1 cellular context compared by ENCODE assay signal in the genomic region with DNA sequence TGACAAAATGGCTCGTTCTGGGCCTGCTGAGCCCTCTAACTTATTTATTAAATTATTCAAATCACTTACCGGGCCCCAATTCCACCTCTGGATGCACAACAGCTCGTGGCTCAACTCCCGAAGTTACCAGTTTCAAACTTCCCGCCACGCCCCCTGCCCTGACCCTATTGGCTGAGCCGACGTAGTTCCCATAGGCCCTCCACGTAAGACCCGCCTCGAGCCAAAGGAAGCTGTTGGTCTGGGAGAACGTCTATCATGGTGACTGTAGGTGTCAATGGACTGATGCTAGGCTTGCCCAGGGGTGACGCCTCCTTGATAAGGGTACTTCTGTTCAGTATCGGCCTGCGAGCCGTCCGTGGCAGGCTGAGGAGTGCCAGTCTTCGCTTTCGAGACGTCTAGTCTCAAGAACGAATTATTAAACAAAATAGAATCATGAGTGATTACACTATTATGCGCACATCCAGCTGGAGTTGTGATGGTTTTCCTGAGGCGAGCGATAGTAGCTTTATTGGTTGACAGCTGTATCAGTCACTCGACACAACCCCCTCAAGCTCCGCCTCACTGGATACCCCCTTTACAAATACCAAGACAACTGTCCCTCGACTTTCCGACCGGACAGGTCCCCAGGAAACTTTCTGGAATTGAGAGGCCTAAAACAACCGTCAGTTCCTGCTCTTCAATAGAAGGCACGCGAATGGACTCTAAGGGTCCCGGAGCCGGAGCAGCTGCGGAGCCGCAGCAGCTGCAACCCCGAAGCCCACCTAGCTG.
A peak's percentile ranks its signal among the peaks of the same experiment; 100 is the strongest.
TF ChIP-seq lines count a peak whose summit lies in the region.

A gene (minus strand): TSS at position 134 of the 768 bp plus-strand sequence. CDS start 334 bp downstream, outside the sequence.

TF ChIP-seq in HepG2, 621 proteins besides CTCF, POLR2A, EP300 and RAD21 (continued from another document and continues in another):
- TF ChIP-seq, protein P1, sequence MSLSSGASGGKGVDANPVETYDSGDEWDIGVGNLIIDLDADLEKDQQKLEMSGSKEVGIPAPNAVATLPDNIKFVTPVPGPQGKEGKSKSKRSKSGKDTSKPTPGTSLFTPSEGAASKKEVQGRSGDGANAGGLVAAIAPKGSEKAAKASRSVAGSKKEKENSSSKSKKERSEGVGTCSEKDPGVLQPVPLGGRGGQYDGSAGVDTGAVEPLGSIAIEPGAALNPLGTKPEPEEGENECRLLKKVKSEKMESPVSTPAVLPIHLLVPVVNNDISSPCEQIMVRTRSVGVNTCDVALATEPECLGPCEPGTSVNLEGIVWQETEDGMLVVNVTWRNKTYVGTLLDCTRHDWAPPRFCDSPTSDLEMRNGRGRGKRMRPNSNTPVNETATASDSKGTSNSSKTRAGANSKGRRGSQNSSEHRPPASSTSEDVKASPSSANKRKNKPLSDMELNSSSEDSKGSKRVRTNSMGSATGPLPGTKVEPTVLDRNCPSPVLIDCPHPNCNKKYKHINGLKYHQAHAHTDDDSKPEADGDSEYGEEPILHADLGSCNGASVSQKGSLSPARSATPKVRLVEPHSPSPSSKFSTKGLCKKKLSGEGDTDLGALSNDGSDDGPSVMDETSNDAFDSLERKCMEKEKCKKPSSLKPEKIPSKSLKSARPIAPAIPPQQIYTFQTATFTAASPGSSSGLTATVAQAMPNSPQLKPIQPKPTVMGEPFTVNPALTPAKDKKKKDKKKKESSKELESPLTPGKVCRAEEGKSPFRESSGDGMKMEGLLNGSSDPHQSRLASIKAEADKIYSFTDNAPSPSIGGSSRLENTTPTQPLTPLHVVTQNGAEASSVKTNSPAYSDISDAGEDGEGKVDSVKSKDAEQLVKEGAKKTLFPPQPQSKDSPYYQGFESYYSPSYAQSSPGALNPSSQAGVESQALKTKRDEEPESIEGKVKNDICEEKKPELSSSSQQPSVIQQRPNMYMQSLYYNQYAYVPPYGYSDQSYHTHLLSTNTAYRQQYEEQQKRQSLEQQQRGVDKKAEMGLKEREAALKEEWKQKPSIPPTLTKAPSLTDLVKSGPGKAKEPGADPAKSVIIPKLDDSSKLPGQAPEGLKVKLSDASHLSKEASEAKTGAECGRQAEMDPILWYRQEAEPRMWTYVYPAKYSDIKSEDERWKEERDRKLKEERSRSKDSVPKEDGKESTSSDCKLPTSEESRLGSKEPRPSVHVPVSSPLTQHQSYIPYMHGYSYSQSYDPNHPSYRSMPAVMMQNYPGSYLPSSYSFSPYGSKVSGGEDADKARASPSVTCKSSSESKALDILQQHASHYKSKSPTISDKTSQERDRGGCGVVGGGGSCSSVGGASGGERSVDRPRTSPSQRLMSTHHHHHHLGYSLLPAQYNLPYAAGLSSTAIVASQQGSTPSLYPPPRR (CRISPR knock-in tag; IDR thresholded peaks at IDR 0.05; ENCODE audit: borderline replicate concordance): peak; percentile 29; the same call in 1 of the 2 replicates
- TF ChIP-seq ZNF282 (IDR thresholded peaks at IDR 0.05; ENCODE audit: partially characterized antibody): no peak
- TF ChIP-seq RBM39 (IDR thresholded peaks at IDR 0.05; ENCODE audit: low read depth, low read length, poor library complexity, severe bottlenecking): peak; percentile 51
- 0 out of 2 replicates have a peak, but pooled peaks have one; percentile 43 for TF ChIP-seq ZKSCAN5 (CRISPR knock-in tag; IDR thresholded peaks at IDR 0.05)
- no peak for TF ChIP-seq TBL1XR1 (IDR thresholded peaks at IDR 0.05; ENCODE audit: borderline replicate concordance, low read length, partially characterized antibody)
- TF ChIP-seq, protein P2, sequence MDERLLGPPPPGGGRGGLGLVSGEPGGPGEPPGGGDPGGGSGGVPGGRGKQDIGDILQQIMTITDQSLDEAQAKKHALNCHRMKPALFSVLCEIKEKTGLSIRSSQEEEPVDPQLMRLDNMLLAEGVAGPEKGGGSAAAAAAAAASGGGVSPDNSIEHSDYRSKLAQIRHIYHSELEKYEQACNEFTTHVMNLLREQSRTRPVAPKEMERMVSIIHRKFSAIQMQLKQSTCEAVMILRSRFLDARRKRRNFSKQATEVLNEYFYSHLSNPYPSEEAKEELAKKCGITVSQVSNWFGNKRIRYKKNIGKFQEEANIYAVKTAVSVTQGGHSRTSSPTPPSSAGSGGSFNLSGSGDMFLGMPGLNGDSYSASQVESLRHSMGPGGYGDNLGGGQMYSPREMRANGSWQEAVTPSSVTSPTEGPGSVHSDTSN (CRISPR knock-in tag; IDR thresholded peaks at IDR 0.05): peak; percentile 96
- 0 out of 2 replicates have a peak, but pooled peaks have one; percentile 6 for TF ChIP-seq STAG1 (CRISPR knock-in tag; IDR thresholded peaks at IDR 0.05)
- 0 out of 2 replicates have a peak, but pooled peaks have one; percentile 8 for TF ChIP-seq NFE2L2 (IDR thresholded peaks at IDR 0.05; ENCODE audit: low read length)
- TF ChIP-seq ZNF225 (CRISPR knock-in tag; IDR thresholded peaks at IDR 0.05): peak; percentile 7; the same call in 1 of the 2 replicates
- 0 out of 2 replicates have a peak, but pooled peaks have one; percentile 17 for TF ChIP-seq ZNF136 (CRISPR knock-in tag; IDR thresholded peaks at IDR 0.05; ENCODE audit: low read depth)
- TF ChIP-seq NFATC3 (CRISPR knock-in tag; IDR thresholded peaks at IDR 0.05): no peak
- TF ChIP-seq MXI1 (IDR thresholded peaks at IDR 0.05; ENCODE audit: borderline replicate concordance, low read depth, low read length): peak; percentile 95; the same call in 2 of the 3 replicates
- TF ChIP-seq, protein P3, sequence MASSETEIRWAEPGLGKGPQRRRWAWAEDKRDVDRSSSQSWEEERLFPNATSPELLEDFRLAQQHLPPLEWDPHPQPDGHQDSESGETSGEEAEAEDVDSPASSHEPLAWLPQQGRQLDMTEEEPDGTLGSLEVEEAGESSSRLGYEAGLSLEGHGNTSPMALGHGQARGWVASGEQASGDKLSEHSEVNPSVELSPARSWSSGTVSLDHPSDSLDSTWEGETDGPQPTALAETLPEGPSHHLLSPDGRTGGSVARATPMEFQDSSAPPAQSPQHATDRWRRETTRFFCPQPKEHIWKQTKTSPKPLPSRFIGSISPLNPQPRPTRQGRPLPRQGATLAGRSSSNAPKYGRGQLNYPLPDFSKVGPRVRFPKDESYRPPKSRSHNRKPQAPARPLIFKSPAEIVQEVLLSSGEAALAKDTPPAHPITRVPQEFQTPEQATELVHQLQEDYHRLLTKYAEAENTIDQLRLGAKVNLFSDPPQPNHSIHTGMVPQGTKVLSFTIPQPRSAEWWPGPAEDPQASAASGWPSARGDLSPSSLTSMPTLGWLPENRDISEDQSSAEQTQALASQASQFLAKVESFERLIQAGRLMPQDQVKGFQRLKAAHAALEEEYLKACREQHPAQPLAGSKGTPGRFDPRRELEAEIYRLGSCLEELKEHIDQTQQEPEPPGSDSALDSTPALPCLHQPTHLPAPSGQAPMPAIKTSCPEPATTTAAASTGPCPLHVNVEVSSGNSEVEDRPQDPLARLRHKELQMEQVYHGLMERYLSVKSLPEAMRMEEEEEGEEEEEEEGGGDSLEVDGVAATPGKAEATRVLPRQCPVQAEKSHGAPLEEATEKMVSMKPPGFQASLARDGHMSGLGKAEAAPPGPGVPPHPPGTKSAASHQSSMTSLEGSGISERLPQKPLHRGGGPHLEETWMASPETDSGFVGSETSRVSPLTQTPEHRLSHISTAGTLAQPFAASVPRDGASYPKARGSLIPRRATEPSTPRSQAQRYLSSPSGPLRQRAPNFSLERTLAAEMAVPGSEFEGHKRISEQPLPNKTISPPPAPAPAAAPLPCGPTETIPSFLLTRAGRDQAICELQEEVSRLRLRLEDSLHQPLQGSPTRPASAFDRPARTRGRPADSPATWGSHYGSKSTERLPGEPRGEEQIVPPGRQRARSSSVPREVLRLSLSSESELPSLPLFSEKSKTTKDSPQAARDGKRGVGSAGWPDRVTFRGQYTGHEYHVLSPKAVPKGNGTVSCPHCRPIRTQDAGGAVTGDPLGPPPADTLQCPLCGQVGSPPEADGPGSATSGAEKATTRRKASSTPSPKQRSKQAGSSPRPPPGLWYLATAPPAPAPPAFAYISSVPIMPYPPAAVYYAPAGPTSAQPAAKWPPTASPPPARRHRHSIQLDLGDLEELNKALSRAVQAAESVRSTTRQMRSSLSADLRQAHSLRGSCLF (CRISPR knock-in tag; IDR thresholded peaks at IDR 0.05; ENCODE audit: borderline replicate concordance): 0 out of 2 replicates have a peak, but pooled peaks have one; percentile 49
- TF ChIP-seq SP4 (CRISPR knock-in tag; IDR thresholded peaks at IDR 0.05): peak; percentile 69
- no peak for TF ChIP-seq AHR (CRISPR knock-in tag; IDR thresholded peaks at IDR 0.05)
- 0 out of 2 replicates have a peak, but pooled peaks have one; percentile 20 for TF ChIP-seq HOXA5 (CRISPR knock-in tag; IDR thresholded peaks at IDR 0.05)
- TF ChIP-seq TBX3 (IDR thresholded peaks at IDR 0.05; ENCODE audit: borderline replicate concordance): peak; percentile 62; the same call in 1 of the 2 replicates
- 0 out of 2 replicates have a peak, but pooled peaks have one; percentile 1 for TF ChIP-seq TBX2 (CRISPR knock-in tag; IDR thresholded peaks at IDR 0.05; ENCODE audit: borderline replicate concordance)
- no peak for TF ChIP-seq SUZ12 (IDR thresholded peaks at IDR 0.05; ENCODE audit: low read depth, low read length)
- TF ChIP-seq, protein P4, sequence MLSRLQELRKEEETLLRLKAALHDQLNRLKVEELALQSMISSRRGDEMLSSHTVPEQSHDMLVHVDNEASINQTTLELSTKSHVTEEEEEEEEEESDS (CRISPR knock-in tag; IDR thresholded peaks at IDR 0.05; ENCODE audit: borderline replicate concordance): peak; percentile 56; the same call in 1 of the 2 replicates
- no peak for TF ChIP-seq KLF16 (CRISPR knock-in tag; IDR thresholded peaks at IDR 0.05)
- TF ChIP-seq MXD4 (CRISPR knock-in tag; IDR thresholded peaks at IDR 0.05): peak; percentile 32; the same call in 1 of the 2 replicates
- peak; percentile 48; the same call in 1 of the 2 replicates for TF ChIP-seq MYC (CRISPR knock-in tag; IDR thresholded peaks at IDR 0.05; ENCODE audit: borderline replicate concordance)
- no peak for TF ChIP-seq KDM6A (CRISPR knock-in tag; IDR thresholded peaks at IDR 0.05; ENCODE audit: low read depth)
- TF ChIP-seq, protein P5, sequence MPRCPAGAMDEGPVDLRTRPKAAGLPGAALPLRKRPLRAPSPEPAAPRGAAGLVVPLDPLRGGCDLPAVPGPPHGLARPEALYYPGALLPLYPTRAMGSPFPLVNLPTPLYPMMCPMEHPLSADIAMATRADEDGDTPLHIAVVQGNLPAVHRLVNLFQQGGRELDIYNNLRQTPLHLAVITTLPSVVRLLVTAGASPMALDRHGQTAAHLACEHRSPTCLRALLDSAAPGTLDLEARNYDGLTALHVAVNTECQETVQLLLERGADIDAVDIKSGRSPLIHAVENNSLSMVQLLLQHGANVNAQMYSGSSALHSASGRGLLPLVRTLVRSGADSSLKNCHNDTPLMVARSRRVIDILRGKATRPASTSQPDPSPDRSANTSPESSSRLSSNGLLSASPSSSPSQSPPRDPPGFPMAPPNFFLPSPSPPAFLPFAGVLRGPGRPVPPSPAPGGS (CRISPR knock-in tag; IDR thresholded peaks at IDR 0.05): 0 out of 2 replicates have a peak, but pooled peaks have one; percentile 4
- TF ChIP-seq DR1 (CRISPR knock-in tag; IDR thresholded peaks at IDR 0.05): peak; percentile 61; the same call in 1 of the 2 replicates
- TF ChIP-seq TOPORS (CRISPR knock-in tag; IDR thresholded peaks at IDR 0.05): peak; percentile 72; the same call in 1 of the 2 replicates
- TF ChIP-seq NPAS2 (CRISPR knock-in tag; IDR thresholded peaks at IDR 0.05; ENCODE audit: borderline replicate concordance): no peak
- peak; percentile 34; the same call in 1 of the 2 replicates for TF ChIP-seq ZKSCAN8 (CRISPR knock-in tag; IDR thresholded peaks at IDR 0.05; ENCODE audit: borderline replicate concordance)
- 0 out of 2 replicates have a peak, but pooled peaks have one; percentile 3 for TF ChIP-seq SAFB2 (CRISPR knock-in tag; IDR thresholded peaks at IDR 0.05; ENCODE audit: borderline replicate concordance, low read depth)
- TF ChIP-seq, protein P6, sequence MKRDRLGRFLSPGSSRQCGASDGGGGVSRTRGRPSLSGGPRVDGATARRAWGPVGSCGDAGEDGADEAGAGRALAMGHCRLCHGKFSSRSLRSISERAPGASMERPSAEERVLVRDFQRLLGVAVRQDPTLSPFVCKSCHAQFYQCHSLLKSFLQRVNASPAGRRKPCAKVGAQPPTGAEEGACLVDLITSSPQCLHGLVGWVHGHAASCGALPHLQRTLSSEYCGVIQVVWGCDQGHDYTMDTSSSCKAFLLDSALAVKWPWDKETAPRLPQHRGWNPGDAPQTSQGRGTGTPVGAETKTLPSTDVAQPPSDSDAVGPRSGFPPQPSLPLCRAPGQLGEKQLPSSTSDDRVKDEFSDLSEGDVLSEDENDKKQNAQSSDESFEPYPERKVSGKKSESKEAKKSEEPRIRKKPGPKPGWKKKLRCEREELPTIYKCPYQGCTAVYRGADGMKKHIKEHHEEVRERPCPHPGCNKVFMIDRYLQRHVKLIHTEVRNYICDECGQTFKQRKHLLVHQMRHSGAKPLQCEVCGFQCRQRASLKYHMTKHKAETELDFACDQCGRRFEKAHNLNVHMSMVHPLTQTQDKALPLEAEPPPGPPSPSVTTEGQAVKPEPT (CRISPR knock-in tag; IDR thresholded peaks at IDR 0.05; ENCODE audit: low read depth): 0 out of 2 replicates have a peak, but pooled peaks have one; percentile 6
- peak; percentile 36; the same call in 1 of the 2 replicates for TF ChIP-seq SALL1 (CRISPR knock-in tag; IDR thresholded peaks at IDR 0.05)
- peak; percentile 73 for TF ChIP-seq ZNF749 (CRISPR knock-in tag; IDR thresholded peaks at IDR 0.05; ENCODE audit: borderline replicate concordance)
- no peak for TF ChIP-seq NR2F2 (IDR thresholded peaks at IDR 0.05; ENCODE audit: borderline replicate concordance, low read depth)
- no peak for TF ChIP-seq LCORL (IDR thresholded peaks at IDR 0.05)
- TF ChIP-seq LCORL (CRISPR knock-in tag; IDR thresholded peaks at IDR 0.05): 0 out of 2 replicates have a peak, but pooled peaks have one; percentile 26
- TF ChIP-seq, protein P7, sequence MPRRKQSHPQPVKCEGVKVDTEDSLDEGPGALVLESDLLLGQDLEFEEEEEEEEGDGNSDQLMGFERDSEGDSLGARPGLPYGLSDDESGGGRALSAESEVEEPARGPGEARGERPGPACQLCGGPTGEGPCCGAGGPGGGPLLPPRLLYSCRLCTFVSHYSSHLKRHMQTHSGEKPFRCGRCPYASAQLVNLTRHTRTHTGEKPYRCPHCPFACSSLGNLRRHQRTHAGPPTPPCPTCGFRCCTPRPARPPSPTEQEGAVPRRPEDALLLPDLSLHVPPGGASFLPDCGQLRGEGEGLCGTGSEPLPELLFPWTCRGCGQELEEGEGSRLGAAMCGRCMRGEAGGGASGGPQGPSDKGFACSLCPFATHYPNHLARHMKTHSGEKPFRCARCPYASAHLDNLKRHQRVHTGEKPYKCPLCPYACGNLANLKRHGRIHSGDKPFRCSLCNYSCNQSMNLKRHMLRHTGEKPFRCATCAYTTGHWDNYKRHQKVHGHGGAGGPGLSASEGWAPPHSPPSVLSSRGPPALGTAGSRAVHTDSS (CRISPR knock-in tag; conservative IDR thresholded peaks at IDR 0.05): no peak
- peak; percentile 91 for TF ChIP-seq CREB1 (IDR thresholded peaks at IDR 0.05)
- TF ChIP-seq CREB1 (CRISPR knock-in tag; IDR thresholded peaks at IDR 0.05): peak; percentile 86
- TF ChIP-seq, protein P8, sequence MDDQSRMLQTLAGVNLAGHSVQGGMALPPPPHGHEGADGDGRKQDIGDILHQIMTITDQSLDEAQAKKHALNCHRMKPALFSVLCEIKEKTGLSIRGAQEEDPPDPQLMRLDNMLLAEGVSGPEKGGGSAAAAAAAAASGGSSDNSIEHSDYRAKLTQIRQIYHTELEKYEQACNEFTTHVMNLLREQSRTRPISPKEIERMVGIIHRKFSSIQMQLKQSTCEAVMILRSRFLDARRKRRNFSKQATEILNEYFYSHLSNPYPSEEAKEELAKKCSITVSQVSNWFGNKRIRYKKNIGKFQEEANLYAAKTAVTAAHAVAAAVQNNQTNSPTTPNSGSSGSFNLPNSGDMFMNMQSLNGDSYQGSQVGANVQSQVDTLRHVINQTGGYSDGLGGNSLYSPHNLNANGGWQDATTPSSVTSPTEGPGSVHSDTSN (CRISPR knock-in tag; IDR thresholded peaks at IDR 0.05; ENCODE audit: borderline replicate concordance): no peak; the same call in 1 of the 2 replicates
